Comparison of ENCODE assay signal across 8 cellular contexts in genomic region chr9:130693426-130694191, GRCh38. TPM values are rescaled to one million over a fixed set of nuclear protein-coding genes. Genes with fewer than 3 reads are reported as not detected.
A peak's percentile ranks its signal among the peaks of the same experiment; 100 is the strongest.
DNase-seq lines count a peak whose midpoint lies in the region; ATAC-seq and TF ChIP-seq lines count a peak whose summit lies in the region.

Gene EXOSC2 (plus strand): TSS chr9:130693780. CDS start chr9:130693792, 12 bp downstream.

- WGBS in ovary, 3 donors = 0 to 1% (median 0%) methylated on average over 40 of the region's 40 CpGs
- under 1% methylated on average over 40 of the region's 40 CpGs for WGBS in thymus

- POLR2A ChIA-PET in activated naive CD8-positive, alpha-beta T cell treated with anti-CD3 and anti-CD28 coated beads, Interleukin-2, amount 10 ng/mL, durations not matched to agents 7 days and 5 days (lab: Charles Lee) = interaction anchor here (0.7 to 1.7 kb wide), 6 partner anchors 10 to 114 kb away, joined by 3 to 7 read pairs (median 5); partner anchors contain the start of gene FUBP3

- H3K27ac ChIP-seq in SU-DHL-6 (ENCODE audit: low read depth, low read length) (peak within 1 kb of the TSS; percentile 61), ovary (peak within 1 kb of the TSS in 1 of 2 donors; percentile 54), thymus (ENCODE audit: low read depth) (peak within 1 kb of the TSS; percentile 66)

- peak; percentile 93 for ATAC-seq in HG02759 (IDR thresholded peaks at IDR 0.05; ENCODE audit: unreplicated experiment)
- peak; percentile 98 for ATAC-seq in activated naive CD8-positive, alpha-beta T cell treated with anti-CD3 and anti-CD28 coated beads, Interleukin-2, amount 10 ng/mL, durations not matched to agents 7 days and 5 days (ENCODE audit: low read depth)

- TF ChIP-seq EP300 in ovary (IDR thresholded peaks at IDR 0.05) = no peak

- peaks cover 25% of the 10 kb centered on the region for H3K36me3 Mint-ChIP-seq in activated naive CD8-positive, alpha-beta T cell treated with anti-CD3 and anti-CD28 coated beads, Interleukin-2, amount 10 ng/mL, durations not matched to agents 7 days and 5 days

- H3K4me2 ChIP-seq in SU-DHL-6 (ENCODE audit: low read depth, low read length, poor library complexity, severe bottlenecking) = peak within 1 kb of the TSS; percentile 92

- peaks cover 40% of the 10 kb centered on the region for H3K4me1 Mint-ChIP-seq in activated naive CD8-positive, alpha-beta T cell treated with anti-CD3 and anti-CD28 coated beads, Interleukin-2, amount 10 ng/mL, durations not matched to agents 7 days and 5 days

- no peaks in the 10 kb centered on the region for H3K9me2 ChIP-seq in SU-DHL-6 (replicated peaks; ENCODE audit: insufficient read depth, low read length)

- peaks cover 34% of the 10 kb centered on the region for H3K79me2 ChIP-seq in SU-DHL-6 (ENCODE audit: insufficient read depth, low read length)

- peak within 1 kb of the TSS; percentile 97 for H3K4me3 Mint-ChIP-seq in activated naive CD8-positive, alpha-beta T cell treated with anti-CD3 and anti-CD28 coated beads, Interleukin-2, amount 10 ng/mL, durations not matched to agents 7 days and 5 days

- H3K27me3 Mint-ChIP-seq in activated naive CD8-positive, alpha-beta T cell treated with anti-CD3 and anti-CD28 coated beads, Interleukin-2, amount 10 ng/mL, durations not matched to agents 7 days and 5 days = peaks cover 3% of the 10 kb centered on the region

- peak; percentile 79 for TF ChIP-seq POLR2A in ovary (IDR thresholded peaks at IDR 0.05)

- peak; percentile 99 for DNase-seq in GM12865 (ENCODE audit: low read depth)
- DNase-seq in NCI-H1417 (lab: John Stamatoyannopoulos, UW) = peak; percentile 94 to 99 (median 99)
- DNase-seq in activated naive CD8-positive, alpha-beta T cell treated with anti-CD3 and anti-CD28 coated beads, Interleukin-2, amount 10 ng/mL, durations not matched to agents 7 days and 5 days = peak; percentile 88
- peak; percentile 94 to 99 (median 98) for DNase-seq in head of caudate nucleus
- DNase-seq in ovary = peak; percentile 97 to 98 (median 97)

- no peaks in the 10 kb centered on the region for H3K27me3 ChIP-seq in SU-DHL-6 (ENCODE audit: low read length)
- H3K27me3 ChIP-seq in ovary = no peaks in the 10 kb centered on the region
- no peaks in the 10 kb centered on the region for H3K27me3 ChIP-seq in thymus (ENCODE audit: control insufficient read depth, insufficient read depth)

- H3K9me3 ChIP-seq in SU-DHL-6 (ENCODE audit: insufficient read depth, low read length) (0 out of 2 replicates have a peak, but pooled peaks cover 4% of the 10 kb centered on the region), ovary (no peaks in the 10 kb centered on the region), thymus (ENCODE audit: control insufficient read depth) (no peaks in the 10 kb centered on the region)

- no peaks in the 10 kb centered on the region for H3F3A ChIP-seq in SU-DHL-6 (ENCODE audit: insufficient read depth)

- TF ChIP-seq CTCF in GM12865 (IDR thresholded peaks at IDR 0.05; ENCODE audit: insufficient read depth, low read depth, low read length, missing control alignments) (no peak), SU-DHL-6 (IDR thresholded peaks at IDR 0.05; ENCODE audit: insufficient read depth, low read length, poor library complexity, severe bottlenecking) (no peak), ovary (IDR thresholded peaks at IDR 0.05) (no peak)

- peak within 1 kb of the TSS; percentile 97 for H3K4me3 ChIP-seq in GM12865 (ENCODE audit: low read depth, low read length)
- peak within 1 kb of the TSS; percentile 99 for H3K4me3 ChIP-seq in SU-DHL-6 (ENCODE audit: insufficient read depth, low read length, poor library complexity, severe bottlenecking)
- peak within 1 kb of the TSS; percentile 87 for H3K4me3 ChIP-seq in ovary
- H3K4me3 ChIP-seq in thymus (ENCODE audit: low read length) = peak within 1 kb of the TSS; percentile 79

- H3K27ac Mint-ChIP-seq in activated naive CD8-positive, alpha-beta T cell treated with anti-CD3 and anti-CD28 coated beads, Interleukin-2, amount 10 ng/mL, durations not matched to agents 7 days and 5 days = peak within 1 kb of the TSS; percentile 97

- H4K20me1 ChIP-seq in SU-DHL-6 (ENCODE audit: low read depth, low read length) = no peaks in the 10 kb centered on the region; the same call in 1 of the 2 replicates

- H3K36me3 ChIP-seq in SU-DHL-6 (ENCODE audit: low read length) (peaks cover 15% of the 10 kb centered on the region), ovary (no peaks in the 10 kb centered on the region), thymus (ENCODE audit: control insufficient read depth, insufficient read depth) (peaks cover 23% of the 10 kb centered on the region)

- intact Hi-C loops in head of caudate nucleus (cut with DNase I) (loop anchor here (5.0 to 10.0 kb wide), 2 partner anchors 116 to 351 kb away; partner anchors contain the start of gene FUBP3), ovary (cut with DNase I) (no loop called here)

- H3K9me3 Mint-ChIP-seq in activated naive CD8-positive, alpha-beta T cell treated with anti-CD3 and anti-CD28 coated beads, Interleukin-2, amount 10 ng/mL, durations not matched to agents 7 days and 5 days = no peaks in the 10 kb centered on the region

- H3K4me1 ChIP-seq in ovary (ENCODE audit: insufficient read depth) (peaks cover 8% of the 10 kb centered on the region), thymus (ENCODE audit: control insufficient read depth, insufficient read depth, low read length) (peaks cover 7% of the 10 kb centered on the region)

- H3K9ac ChIP-seq in SU-DHL-6 (ENCODE audit: low read length) = peak within 1 kb of the TSS; percentile 98

- H2AFZ ChIP-seq in SU-DHL-6 (ENCODE audit: low read depth, low read length, severe bottlenecking) = peak within 1 kb of the TSS; percentile 98

RNA-seq across cellular contexts. Expression of gene EXOSC2, which starts in this region (rescaled TPM):
- 10 to 100 TPM; 57.2 to 58.8 TPM for total RNA-seq in activated naive CD8-positive, alpha-beta T cell treated with anti-CD3 and anti-CD28 coated beads, Interleukin-2, amount 10 ng/mL, durations not matched to agents 7 days and 5 days
- total RNA-seq in ovary = 10 to 100 TPM; 14.7 to 40.1 (median 33.8) TPM
- 10 to 100 TPM; 21.5 to 32.7 TPM for polyA plus RNA-seq in ovary
- polyA plus RNA-seq in thymus = 20.2 TPM
